ENCODE assay signal across 1 cellular context in genomic region chr12:6752931-6753771, GRCh38.
TF ChIP-seq lines count a peak whose summit lies in the region.

Gene MLF2, minus strand, starts transcription at chr12:6753141. Its CDS starts 807 bp downstream, at chr12:6752334.

TF ChIP-seq in HepG2, 621 proteins besides CTCF, POLR2A, EP300 and RAD21 (continued from another document and continues in another):
- no peak for TF ChIP-seq ZZZ3 (CRISPR knock-in tag; IDR thresholded peaks at IDR 0.05; ENCODE audit: borderline replicate concordance)
- no peak for TF ChIP-seq ZNF577 (CRISPR knock-in tag; IDR thresholded peaks at IDR 0.05; ENCODE audit: borderline replicate concordance, low read depth)
- TF ChIP-seq STAT5B (CRISPR knock-in tag; IDR thresholded peaks at IDR 0.05), result no peak
- peak; percentile 25 for TF ChIP-seq RXRB (CRISPR knock-in tag; IDR thresholded peaks at IDR 0.05; ENCODE audit: borderline replicate concordance)
- peak; percentile 66; the same call in 1 of the 2 replicates for TF ChIP-seq ZNF263 (CRISPR knock-in tag; IDR thresholded peaks at IDR 0.05)
- TF ChIP-seq ZFY (CRISPR knock-in tag; IDR thresholded peaks at IDR 0.05), result peak; percentile 98
- TF ChIP-seq NFYC (CRISPR knock-in tag; IDR thresholded peaks at IDR 0.05), result no peak; the same call in 1 of the 2 replicates
- no peak for TF ChIP-seq SNAPC5 (CRISPR knock-in tag; IDR thresholded peaks at IDR 0.05; ENCODE audit: borderline replicate concordance)
- TF ChIP-seq NFIB (CRISPR knock-in tag; IDR thresholded peaks at IDR 0.05; ENCODE audit: borderline replicate concordance), result no peak
- TF ChIP-seq CHD2 (IDR thresholded peaks at IDR 0.05; ENCODE audit: low read depth, low read length), result peak; percentile 31; the same call in 1 of the 2 replicates
- TF ChIP-seq TBX2 (CRISPR knock-in tag; IDR thresholded peaks at IDR 0.05; ENCODE audit: borderline replicate concordance), result peak; percentile 88
- no peak for TF ChIP-seq SMAD1 (CRISPR knock-in tag; IDR thresholded peaks at IDR 0.05; ENCODE audit: borderline replicate concordance, low read depth)
- peak; percentile 82 for TF ChIP-seq HNRNPK (IDR thresholded peaks at IDR 0.05; ENCODE audit: low read depth, low read length, poor library complexity, severe bottlenecking)
- TF ChIP-seq ZNF704 (CRISPR knock-in tag; IDR thresholded peaks at IDR 0.05; ENCODE audit: borderline replicate concordance), result no peak; the same call in 1 of the 2 replicates
- peak; percentile 81 for TF ChIP-seq DRAP1 (CRISPR knock-in tag; IDR thresholded peaks at IDR 0.05)
- no peak for TF ChIP-seq U2AF1 (optimal IDR thresholded peaks at IDR 0.05; ENCODE audit: low read depth, low read length)
- peak; percentile 71; the same call in 1 of the 2 replicates for TF ChIP-seq ELF3 (CRISPR knock-in tag; IDR thresholded peaks at IDR 0.05)
- no peak for TF ChIP-seq ZNF850 (CRISPR knock-in tag; conservative IDR thresholded peaks at IDR 0.05)
- no peak for TF ChIP-seq NFAT5 (CRISPR knock-in tag; IDR thresholded peaks at IDR 0.05)
- no peak for TF ChIP-seq MLXIP (CRISPR knock-in tag; IDR thresholded peaks at IDR 0.05; ENCODE audit: borderline replicate concordance)
- TF ChIP-seq SRY (CRISPR knock-in tag; IDR thresholded peaks at IDR 0.05), result peak; percentile 89
- no peak for TF ChIP-seq ZNF292 (CRISPR knock-in tag; IDR thresholded peaks at IDR 0.05; ENCODE audit: borderline replicate concordance, low read depth)
- TF ChIP-seq ARID4A (CRISPR knock-in tag; IDR thresholded peaks at IDR 0.05; ENCODE audit: borderline replicate concordance), result peak; percentile 87
- TF ChIP-seq ZNF234 (CRISPR knock-in tag; conservative IDR thresholded peaks at IDR 0.05), result no peak
- TF ChIP-seq SUZ12 (IDR thresholded peaks at IDR 0.05; ENCODE audit: low read depth, low read length), result 0 out of 2 replicates have a peak, but pooled peaks have one; percentile 2
- peak; percentile 24; the same call in 1 of the 2 replicates for TF ChIP-seq SOX5 (CRISPR knock-in tag; IDR thresholded peaks at IDR 0.05; ENCODE audit: borderline replicate concordance)
- TF ChIP-seq RARG (CRISPR knock-in tag; IDR thresholded peaks at IDR 0.05; ENCODE audit: low read depth), result no peak
- no peak for TF ChIP-seq ZUFSP (CRISPR knock-in tag; IDR thresholded peaks at IDR 0.05; ENCODE audit: borderline replicate concordance)
- peak; percentile 58 for TF ChIP-seq HOXA3 (CRISPR knock-in tag; IDR thresholded peaks at IDR 0.05)
- no peak for TF ChIP-seq PLSCR1 (CRISPR knock-in tag; IDR thresholded peaks at IDR 0.05; ENCODE audit: borderline replicate concordance)
- TF ChIP-seq FOXM1 (CRISPR knock-in tag; IDR thresholded peaks at IDR 0.05), result no peak
- TF ChIP-seq ZNF749 (CRISPR knock-in tag; IDR thresholded peaks at IDR 0.05; ENCODE audit: borderline replicate concordance), result peak; percentile 70; the same call in 1 of the 2 replicates
- TF ChIP-seq NCOR1 (IDR thresholded peaks at IDR 0.05; ENCODE audit: borderline replicate concordance, low read length), result peak; percentile 17; the same call in 1 of the 2 replicates
- TF ChIP-seq SOX6 (IDR thresholded peaks at IDR 0.05), result no peak
- peak; percentile 26 for TF ChIP-seq SOX6 (CRISPR knock-in tag; IDR thresholded peaks at IDR 0.05)
- TF ChIP-seq ZSCAN31 (CRISPR knock-in tag; IDR thresholded peaks at IDR 0.05; ENCODE audit: low read depth), result peak; percentile 58; the same call in 1 of the 2 replicates
- peak; percentile 24 for TF ChIP-seq ZNF580 (CRISPR knock-in tag; IDR thresholded peaks at IDR 0.05; ENCODE audit: borderline replicate concordance, low read depth)
- 0 out of 2 replicates have a peak, but pooled peaks have one; percentile 44 for TF ChIP-seq TOE1 (CRISPR knock-in tag; IDR thresholded peaks at IDR 0.05)
- 0 out of 2 replicates have a peak, but pooled peaks have one; percentile 36 for TF ChIP-seq ZNF451 (CRISPR knock-in tag; IDR thresholded peaks at IDR 0.05)
- no peak for TF ChIP-seq PTBP1 (IDR thresholded peaks at IDR 0.05; ENCODE audit: low read depth, low read length, poor library complexity, severe bottlenecking)
- TF ChIP-seq PBX3 (CRISPR knock-in tag; IDR thresholded peaks at IDR 0.05; ENCODE audit: borderline replicate concordance), result no peak; the same call in 1 of the 2 replicates
- no peak for TF ChIP-seq TAF15 (IDR thresholded peaks at IDR 0.05; ENCODE audit: low read depth, low read length, poor library complexity, severe bottlenecking)
- TF ChIP-seq TCF7L2 (IDR thresholded peaks at IDR 0.05; ENCODE audit: low read depth, low read length), result no peak
- no peak; the same call in 1 of the 2 replicates for TF ChIP-seq ZNF383 (CRISPR knock-in tag; IDR thresholded peaks at IDR 0.05; ENCODE audit: borderline replicate concordance)
- no peak for TF ChIP-seq ZNF616 (CRISPR knock-in tag; IDR thresholded peaks at IDR 0.05; ENCODE audit: low read depth)
